Comparison of ENCODE assay signal across 22 cellular contexts in the genomic region with DNA sequence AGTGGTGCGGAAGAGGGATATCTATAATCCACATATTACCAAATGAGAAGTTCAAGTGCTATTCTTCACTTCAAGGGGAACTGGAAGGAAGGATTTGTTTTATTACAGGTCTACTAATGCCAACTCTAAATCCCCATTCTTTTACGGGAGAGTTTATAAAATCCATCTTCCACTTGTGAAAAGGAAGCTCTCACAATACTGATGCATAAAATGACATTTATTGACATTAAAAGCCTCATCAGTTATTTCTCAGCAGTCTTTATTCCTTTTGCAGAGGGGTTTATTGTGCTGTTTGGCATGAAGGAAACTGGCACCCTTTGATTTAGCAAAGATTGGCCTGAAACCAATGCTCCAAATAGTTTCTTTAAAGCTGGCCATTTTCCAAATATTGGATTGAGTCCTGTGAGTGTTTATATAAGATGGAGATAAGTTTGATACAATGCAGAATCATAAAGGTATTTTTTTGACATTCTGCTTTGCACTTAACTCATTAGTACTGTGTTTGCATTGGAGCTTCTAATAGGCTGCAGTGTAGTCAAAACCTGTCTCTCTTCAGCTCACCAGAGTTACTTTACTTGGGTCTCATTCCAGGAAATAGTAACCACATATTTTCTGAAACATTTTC. TPM values are rescaled to one million over a fixed set of nuclear protein-coding genes. Genes with fewer than 3 reads are reported as not detected.
DNase-seq lines count a peak whose midpoint lies in the region; ATAC-seq, FAIRE-seq and TF ChIP-seq lines count a peak whose summit lies in the region.
"Had no signal": no experiment of that assay in that cellular context is flagged by ENCODE, and none has a peak within 500 bp of the region (broad histone marks: within the 10 kb centered on the region; RNA-seq: fewer than 3 reads in every experiment).

No MANE protein-coding gene starts in this region.

- POLR2A ChIA-PET in PC-3 (lab: Charles Lee; ENCODE audit: unreplicated experiment), result no interaction called here

- no peak overlapping the region for H3K4me2 ChIP-seq in PC-3 (ENCODE audit: low read length)
- no peak overlapping the region for H3K4me2 ChIP-seq in neural cell (ENCODE audit: low read length)
- H3K4me2 ChIP-seq: BLaER1 had no signal

- peak; percentile 56 for ATAC-seq in PC-3
- ATAC-seq in HG03095 (IDR thresholded peaks at IDR 0.05; ENCODE audit: unreplicated experiment), result no peak
- no peak for ATAC-seq in GM21723 (IDR thresholded peaks at IDR 0.05; ENCODE audit: unreplicated experiment)
- no peak for ATAC-seq in gastroesophageal sphincter
- ATAC-seq: CD8-positive, alpha-beta T cell; T-cell had no signal

- no peaks in the 10 kb centered on the region for H3K79me2 ChIP-seq in PC-3 (ENCODE audit: low read length)
- H3K79me2 ChIP-seq in neural cell (replicated peaks; ENCODE audit: insufficient read depth, low read length), result no peaks in the 10 kb centered on the region

- H3K9me3 ChIP-seq in PC-3 (ENCODE audit: low read length), result no peaks in the 10 kb centered on the region
- H3K9me3 ChIP-seq in neural cell (ENCODE audit: low read length), result no peaks in the 10 kb centered on the region
- no peaks in the 10 kb centered on the region for H3K9me3 ChIP-seq in gastroesophageal sphincter
- H3K9me3 ChIP-seq: BLaER1 had no signal

- no peak for TF ChIP-seq RAD21 in neural cell (conservative IDR thresholded peaks at IDR 0.05)

- H3K4me1 ChIP-seq in PC-3 (ENCODE audit: insufficient read depth, low read length) (no peaks in the 10 kb centered on the region), gastroesophageal sphincter (no peaks in the 10 kb centered on the region)
- H3K4me1 ChIP-seq: BLaER1 had no signal

- H3K36me3 ChIP-seq in PC-3 (ENCODE audit: low read depth, low read length) (no peaks in the 10 kb centered on the region), neural cell (ENCODE audit: insufficient read depth, low read length) (no peaks in the 10 kb centered on the region), gastroesophageal sphincter (no peaks in the 10 kb centered on the region)
- H3K36me3 ChIP-seq: BLaER1 had no signal

- no peak for TF ChIP-seq POLR2A in gastroesophageal sphincter (IDR thresholded peaks at IDR 0.05)

- peak; percentile 51 for FAIRE-seq in D721Med (lab: Jason Lieb, UNC)
- FAIRE-seq: A204.1 had no signal

- CTCF ChIA-PET in PC-3 (lab: Charles Lee), result interaction anchor here (1.0 kb wide), 1 partner anchor 9 kb away, joined by 3 read pairs; no protein-coding TSS in a partner anchor

- H3K4me3 ChIP-seq in PC-3 (ENCODE audit: low read length) (no peak overlapping the region), neural cell (ENCODE audit: low read length) (no peak overlapping the region), gastroesophageal sphincter (no peak overlapping the region)
- H3K4me3 ChIP-seq: BLaER1, SK-N-MC had no signal

- H2AFZ ChIP-seq in PC-3 (ENCODE audit: low read length) (no peak overlapping the region), neural cell (ENCODE audit: low read depth, low read length) (no peak overlapping the region)

- 21 to 43% methylated on average over 2 of the region's 2 CpGs for WGBS in gastroesophageal sphincter (ENCODE audit: low coverage in 1 of 2), 2 donors

- H3F3A ChIP-seq in PC-3 (ENCODE audit: low read length, unreplicated experiment) (no peaks in the 10 kb centered on the region), neural cell (ENCODE audit: insufficient read depth, low read length, poor library complexity, severe bottlenecking) (peaks cover 6% of the 10 kb centered on the region)

- DNase-seq in D721Med (ENCODE audit: insufficient read length, low spot score), result no peak
- peak; percentile 35 for DNase-seq in LoVo (ENCODE audit: low spot score)
- DNase-seq in PC-3, result peak; percentile 2
- no peak for DNase-seq in KG1 (lab: John Stamatoyannopoulos, UW)
- DNase-seq: CD8-positive, alpha-beta T cell; DMS79 treated with DMSO at 0.1 percent for 48 hours; H9; NCI-H1417; NCI-H187; NCI-H2107; NCI-H774; SHP77; T-cell had no signal

- H3K9me2 ChIP-seq in PC-3 (replicated peaks; ENCODE audit: low read length) (no peaks in the 10 kb centered on the region), neural cell (ENCODE audit: insufficient read depth, low read length) (no peaks in the 10 kb centered on the region)

- no peak overlapping the region for H3K9ac ChIP-seq in PC-3 (ENCODE audit: low read length)
- no peak overlapping the region for H3K9ac ChIP-seq in neural cell (ENCODE audit: low read length)
- H3K9ac ChIP-seq: BLaER1 had no signal

- BruUV-seq in PC-3 (replicated peaks; lab: Mats Ljungman, UMichigan), result no TSS peak

- intact Hi-C loops in PC-3 (cut with micrococcal nuclease), result no loop called here

- peak; percentile 20 for TF ChIP-seq EP300 in neural cell (conservative IDR thresholded peaks at IDR 0.05; ENCODE audit: poor library complexity, severe bottlenecking)
- TF ChIP-seq EP300 in gastroesophageal sphincter (IDR thresholded peaks at IDR 0.05), result no peak

- no peaks in the 10 kb centered on the region for H4K20me1 ChIP-seq in PC-3 (ENCODE audit: low read length)
- no peaks in the 10 kb centered on the region for H4K20me1 ChIP-seq in neural cell (ENCODE audit: insufficient read depth)
- H4K20me1 ChIP-seq: BLaER1 had no signal

- H3K27me3 ChIP-seq in PC-3 (ENCODE audit: low read length), result no peaks in the 10 kb centered on the region
- H3K27me3 ChIP-seq in neural cell (ENCODE audit: insufficient read depth, low read depth, low read length), result no peaks in the 10 kb centered on the region
- no peaks in the 10 kb centered on the region for H3K27me3 ChIP-seq in gastroesophageal sphincter
- H3K27me3 ChIP-seq: BLaER1 had no signal

- TF ChIP-seq CTCF in D721Med (IDR thresholded peaks at IDR 0.05; ENCODE audit: insufficient read depth, missing control alignments) (no peak), PC-3 (conservative IDR thresholded peaks at IDR 0.05; ENCODE audit: low read depth, low read length) (no peak), neural cell (IDR thresholded peaks at IDR 0.05; ENCODE audit: poor library complexity, severe bottlenecking) (no peak), gastroesophageal sphincter (IDR thresholded peaks at IDR 0.05) (no peak)

- peak overlapping the region; percentile 47; the same call in 1 of the 2 replicates for H3K27ac ChIP-seq in PC-3 (ENCODE audit: low read length)
- no peak overlapping the region for H3K27ac ChIP-seq in neural cell (ENCODE audit: low read length)
- no peak overlapping the region for H3K27ac ChIP-seq in gastroesophageal sphincter
- H3K27ac ChIP-seq: BLaER1, SK-N-MC had no signal

TF ChIP-seq in neural cell, 6 proteins besides CTCF, POLR2A, EP300 and RAD21:
- TF ChIP-seq POLR2AphosphoS5 (IDR thresholded peaks at IDR 0.05), result no peak
- no peak for TF ChIP-seq MXI1 (conservative IDR thresholded peaks at IDR 0.05; ENCODE audit: poor library complexity, severe bottlenecking)
- TF ChIP-seq EZH2 (IDR thresholded peaks at IDR 0.05; ENCODE audit: borderline replicate concordance, insufficient read depth, low read length, poor library complexity, severe bottlenecking), result no peak
- no peak for TF ChIP-seq TAF1 (IDR thresholded peaks at IDR 0.05; ENCODE audit: low read depth)
- TF ChIP-seq SMC3 (conservative IDR thresholded peaks at IDR 0.05; ENCODE audit: poor library complexity), result no peak
- TF ChIP-seq, protein P1, sequence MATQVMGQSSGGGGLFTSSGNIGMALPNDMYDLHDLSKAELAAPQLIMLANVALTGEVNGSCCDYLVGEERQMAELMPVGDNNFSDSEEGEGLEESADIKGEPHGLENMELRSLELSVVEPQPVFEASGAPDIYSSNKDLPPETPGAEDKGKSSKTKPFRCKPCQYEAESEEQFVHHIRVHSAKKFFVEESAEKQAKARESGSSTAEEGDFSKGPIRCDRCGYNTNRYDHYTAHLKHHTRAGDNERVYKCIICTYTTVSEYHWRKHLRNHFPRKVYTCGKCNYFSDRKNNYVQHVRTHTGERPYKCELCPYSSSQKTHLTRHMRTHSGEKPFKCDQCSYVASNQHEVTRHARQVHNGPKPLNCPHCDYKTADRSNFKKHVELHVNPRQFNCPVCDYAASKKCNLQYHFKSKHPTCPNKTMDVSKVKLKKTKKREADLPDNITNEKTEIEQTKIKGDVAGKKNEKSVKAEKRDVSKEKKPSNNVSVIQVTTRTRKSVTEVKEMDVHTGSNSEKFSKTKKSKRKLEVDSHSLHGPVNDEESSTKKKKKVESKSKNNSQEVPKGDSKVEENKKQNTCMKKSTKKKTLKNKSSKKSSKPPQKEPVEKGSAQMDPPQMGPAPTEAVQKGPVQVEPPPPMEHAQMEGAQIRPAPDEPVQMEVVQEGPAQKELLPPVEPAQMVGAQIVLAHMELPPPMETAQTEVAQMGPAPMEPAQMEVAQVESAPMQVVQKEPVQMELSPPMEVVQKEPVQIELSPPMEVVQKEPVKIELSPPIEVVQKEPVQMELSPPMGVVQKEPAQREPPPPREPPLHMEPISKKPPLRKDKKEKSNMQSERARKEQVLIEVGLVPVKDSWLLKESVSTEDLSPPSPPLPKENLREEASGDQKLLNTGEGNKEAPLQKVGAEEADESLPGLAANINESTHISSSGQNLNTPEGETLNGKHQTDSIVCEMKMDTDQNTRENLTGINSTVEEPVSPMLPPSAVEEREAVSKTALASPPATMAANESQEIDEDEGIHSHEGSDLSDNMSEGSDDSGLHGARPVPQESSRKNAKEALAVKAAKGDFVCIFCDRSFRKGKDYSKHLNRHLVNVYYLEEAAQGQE (IDR thresholded peaks at IDR 0.05; ENCODE audit: borderline replicate concordance), result no peak

RNA-seq across cellular contexts. Expression of gene LRP1B, which starts 26.6 kb away (rescaled TPM):
- 0.04 and 0.06 TPM in 2 replicates for total RNA-seq in PC-3 (2014; rRNA removed)
- 11.7 and 12.7 TPM in 2 replicates for polyA plus RNA-seq in neural cell
- 44.3 and 57.3 TPM in 2 replicates for polyA minus RNA-seq in neural cell
- total RNA-seq in gastroesophageal sphincter, result 10 to 100 TPM in 1 of 4 donors, 1 to 10 TPM in 1, under 1 TPM in 2; 0.27 to 20.7 (median 3.2) TPM
- total RNA-seq: CD8-positive, alpha-beta T cell; G401; H9; OCI-LY7; T-cell had no signal

Comparison
In these comparisons a context has a peak if more than half of its experiments do, and no peak if none do; other contexts are left out.
1. DNase-seq: peak in LoVo (single experiment) and PC-3 (single experiment); none in D721Med (single experiment) and KG1 (single experiment).